In the genomic region with DNA sequence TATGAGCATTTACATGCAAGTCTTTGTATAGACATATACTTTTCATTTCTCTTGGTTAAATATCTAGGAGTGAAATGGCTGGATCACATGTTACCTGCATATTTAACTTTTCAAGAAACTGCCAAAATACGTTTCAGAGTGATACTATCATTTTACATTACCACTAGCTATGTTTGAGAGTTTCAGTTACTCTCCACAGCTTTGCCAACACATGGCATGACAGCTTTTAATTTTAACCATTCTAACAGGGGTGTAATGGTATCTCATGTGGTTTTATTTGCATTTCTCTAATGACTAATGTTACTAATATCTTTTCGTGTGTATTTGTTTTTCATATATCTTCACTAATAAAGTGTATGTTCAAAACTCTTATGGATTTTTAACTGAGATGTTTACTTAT, we compare ENCODE assay signal across 17 cellular contexts.
DNase-seq lines count a peak whose midpoint lies in the region; ATAC-seq, FAIRE-seq and TF ChIP-seq lines count a peak whose summit lies in the region.
"Had no signal": no experiment of that assay in that cellular context is flagged by ENCODE, and none has a peak within 500 bp of the region (broad histone marks: within the 10 kb centered on the region; RNA-seq: fewer than 3 reads in every experiment).

No MANE protein-coding gene starts in this region.

- TF ChIP-seq POLR2A in GM12891 (IDR thresholded peaks at IDR 0.05; ENCODE audit: low read depth, low read length): no peak

- no peak overlapping the region for H3K4me3 Mint-ChIP-seq in activated naive CD8-positive, alpha-beta T cell treated with anti-CD3 and anti-CD28 coated beads, Interleukin-2, amount 50 U/mL, for 24 hours
- H3K4me3 Mint-ChIP-seq: B cell; CD8-positive, alpha-beta T cell; H9 had no signal

- no peaks in the 10 kb centered on the region for H3K36me3 Mint-ChIP-seq in activated naive CD8-positive, alpha-beta T cell treated with anti-CD3 and anti-CD28 coated beads, Interleukin-2, amount 50 U/mL, for 24 hours (ENCODE audit: low read depth)
- H3K36me3 Mint-ChIP-seq: CD8-positive, alpha-beta T cell had no signal

- H3K9me3 Mint-ChIP-seq in activated naive CD8-positive, alpha-beta T cell treated with anti-CD3 and anti-CD28 coated beads, Interleukin-2, amount 50 U/mL, for 24 hours: no peaks in the 10 kb centered on the region
- H3K9me3 Mint-ChIP-seq: CD8-positive, alpha-beta T cell; H9 had no signal

- no peaks in the 10 kb centered on the region for H3K4me1 Mint-ChIP-seq in activated naive CD8-positive, alpha-beta T cell treated with anti-CD3 and anti-CD28 coated beads, Interleukin-2, amount 50 U/mL, for 24 hours

- peak; percentile 56 for FAIRE-seq in GM12891 (lab: Jason Lieb, UNC)
- FAIRE-seq: GM18507, H1, HTR-8/SVneo, K562 had no signal

- H3K27me3 Mint-ChIP-seq in activated naive CD8-positive, alpha-beta T cell treated with anti-CD3 and anti-CD28 coated beads, Interleukin-2, amount 50 U/mL, for 24 hours: no peaks in the 10 kb centered on the region
- H3K27me3 Mint-ChIP-seq: B cell had no signal

- H3K27ac Mint-ChIP-seq in activated naive CD8-positive, alpha-beta T cell treated with anti-CD3 and anti-CD28 coated beads, Interleukin-2, amount 50 U/mL, for 24 hours: no peak overlapping the region
- H3K27ac Mint-ChIP-seq: B cell; CD8-positive, alpha-beta T cell; H9 had no signal

- ATAC-seq in GM18498 (IDR thresholded peaks at IDR 0.05; ENCODE audit: unreplicated experiment): peak; percentile 53
- no peak for ATAC-seq in activated naive CD8-positive, alpha-beta T cell treated with anti-CD3 and anti-CD28 coated beads, Interleukin-2, amount 50 U/mL, for 24 hours
- ATAC-seq: CD8-positive, alpha-beta T cell; K562 had no signal

- DNase-seq in GM12891 (ENCODE audit: insufficient read length, low spot score) (no peak), NCI-H69 (lab: John Stamatoyannopoulos, UW) (peak; percentile 10), myocyte (ENCODE audit: low read depth) (peak; percentile 3), EL (no peak)
- no peak for DNase-seq in activated effector memory CD4-positive, alpha-beta T cell treated with anti-CD3 and anti-CD28 coated beads, Interleukin-2, amount 50 U/mL, for 16 hours
- no peak for DNase-seq in activated naive CD8-positive, alpha-beta T cell treated with anti-CD3 and anti-CD28 coated beads, Interleukin-2, amount 50 U/mL, for 24 hours
- DNase-seq: Calu3; CD8-positive, alpha-beta T cell; GDM1; H9; IMR-90 had no signal

TF ChIP-seq in GM12891, 5 proteins besides CTCF, POLR2A, EP300 and RAD21:
- TF ChIP-seq PAX5 (IDR thresholded peaks at IDR 0.05; ENCODE audit: insufficient read depth, low read length, severe bottlenecking) (no peak), TAF1 (IDR thresholded peaks at IDR 0.05; ENCODE audit: low read depth, low read length) (no peak), POU2F2 (IDR thresholded peaks at IDR 0.05; ENCODE audit: low read depth, low read length) (no peak), POLR2AphosphoS5 (IDR thresholded peaks at IDR 0.05; ENCODE audit: low read depth, low read length) (no peak), SPI1 (IDR thresholded peaks at IDR 0.05; ENCODE audit: low read depth, low read length) (no peak)
TF ChIP-seq in GM12891: peak in this region for 0.

Comparison
In these comparisons a context has a peak if more than half of its experiments do, and no peak if none do; other contexts are left out.
1. DNase-seq: peak in NCI-H69 (single experiment) and myocyte (single experiment); none in GM12891 (single experiment), activated effector memory CD4-positive, alpha-beta T cell treated with anti-CD3 and anti-CD28 coated beads, Interleukin-2, amount 50 U/mL, for 16 hours (single experiment), activated naive CD8-positive, alpha-beta T cell treated with anti-CD3 and anti-CD28 coated beads, Interleukin-2, amount 50 U/mL, for 24 hours (single experiment) and EL (single experiment).